Comparison of ENCODE assay signal across 16 cellular contexts in the genomic region with DNA sequence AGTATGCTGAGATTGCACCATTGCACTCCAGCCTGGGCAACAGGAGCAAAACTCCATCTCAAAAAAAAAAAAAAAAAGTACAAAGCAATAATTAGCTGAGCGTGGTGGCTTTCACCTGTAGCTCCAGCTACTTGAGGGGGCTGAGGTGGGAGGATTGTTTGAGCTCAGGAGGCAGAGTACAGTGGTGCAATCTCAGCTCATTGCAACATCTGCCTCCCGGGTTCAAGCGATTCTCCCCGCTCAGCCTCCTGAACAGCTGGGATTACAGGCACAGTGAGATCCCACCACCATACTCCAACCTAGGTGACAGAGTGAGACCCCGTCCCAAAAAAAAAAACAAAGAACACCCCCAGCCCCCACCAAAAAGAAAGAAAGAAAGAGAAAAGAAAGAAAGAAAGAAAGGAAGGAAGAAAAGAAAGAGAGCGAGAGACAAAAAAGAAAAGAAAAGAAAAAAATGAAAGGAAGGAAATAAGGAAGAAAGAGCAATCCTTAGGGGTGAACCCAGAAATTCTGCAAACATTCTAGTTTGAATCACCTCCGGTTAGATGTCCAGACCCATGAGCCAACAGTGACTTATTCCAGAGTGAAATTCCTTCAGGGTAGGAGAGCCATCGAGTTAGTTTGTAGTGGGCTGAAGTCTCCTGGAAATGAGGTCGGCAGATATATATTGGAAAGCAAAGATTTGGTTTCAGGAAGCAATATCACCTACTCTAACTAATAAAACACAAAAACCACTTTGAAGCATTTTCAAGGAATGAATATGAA. TPM values are rescaled to one million over a fixed set of nuclear protein-coding genes. Genes with fewer than 3 reads are reported as not detected.
DNase-seq lines count a peak whose midpoint lies in the region; ATAC-seq and TF ChIP-seq lines count a peak whose summit lies in the region.
"Had no signal": no experiment of that assay in that cellular context is flagged by ENCODE, and none has a peak within 500 bp of the region (broad histone marks: within the 10 kb centered on the region; RNA-seq: fewer than 3 reads in every experiment).

No MANE protein-coding gene starts in this region.

- ATAC-seq in GM19463 (IDR thresholded peaks at IDR 0.05; ENCODE audit: unreplicated experiment): no peak
- ATAC-seq: activated T-helper 17 cell treated with anti-CD3 and anti-CD28 coated beads, Interleukin-2, amount 50 U/mL, for 72 hours; esophagus mucosa had no signal

- H3K4me2 ChIP-seq in fibroblast of lung (ENCODE audit: extremely low read depth, insufficient read depth, low read length): peak overlapping the region; percentile 54

- DNase-seq in HCEC 1CT: peak; percentile 10
- peak; percentile 65 for DNase-seq in RPMI7951 (ENCODE audit: low read depth)
- peak in 1 of 2 donors; percentile 52 for DNase-seq in fibroblast of lung (ENCODE audit: low read depth in 2 of 2)
- DNase-seq in putamen (ENCODE audit: low spot score): peak; percentile 31
- DNase-seq in NK-92 (lab: John Stamatoyannopoulos, UW; ENCODE audit: unreplicated experiment): no peak
- no peak for DNase-seq in activated effector memory CD4-positive, alpha-beta T cell treated with Interleukin-2 at 50 U/mL for 16 hours
- DNase-seq: central memory CD4-positive, alpha-beta T cell; COR-L47; left ventricle myocardium superior; NCI-H2227 treated with DMSO at 0.1 percent for 48 hours; Peyer's patch; stimulated activated naive CD4-positive, alpha-beta T cell treated with Interleukin-2 at 50 U/mL for 16 hours; tibial artery had no signal

- H3K9me3 ChIP-seq in fibroblast of lung (ENCODE audit: control insufficient read depth, insufficient read depth, low read depth, low read length): no peaks in the 10 kb centered on the region
- H3K9me3 ChIP-seq: Peyer's patch, tibial artery had no signal

- H3K36me3 ChIP-seq in fibroblast of lung (ENCODE audit: control insufficient read depth, insufficient read depth, low read length): no peaks in the 10 kb centered on the region
- H3K36me3 ChIP-seq: Peyer's patch, tibial artery had no signal

- H3K4me1 ChIP-seq in fibroblast of lung (ENCODE audit: control insufficient read depth, extremely low read depth, insufficient read depth, low read length): peaks cover 6% of the 10 kb centered on the region

- H3K9ac ChIP-seq in fibroblast of lung (ENCODE audit: insufficient read depth, low read length): no peak overlapping the region

- no peak overlapping the region for H3K4me3 ChIP-seq in fibroblast of lung (replicated peaks in 1 of 4; ENCODE audit: control extremely low read depth in 1 of 4, insufficient read depth in 1 of 4, low read depth in 3 of 4, low read length in 4 of 4)
- H3K4me3 ChIP-seq: Peyer's patch, tibial artery had no signal

- H3K27me3 ChIP-seq in fibroblast of lung (ENCODE audit: control insufficient read depth, insufficient read depth, low read length): no peaks in the 10 kb centered on the region

- peak overlapping the region; percentile 25 for H3K27ac ChIP-seq in fibroblast of lung (ENCODE audit: insufficient read depth, low read length)
- H3K27ac ChIP-seq: Peyer's patch, tibial artery had no signal

- H4K20me1 ChIP-seq in fibroblast of lung (ENCODE audit: control insufficient read depth, extremely low read depth, insufficient read depth, low read length): no peaks in the 10 kb centered on the region

- TF ChIP-seq CTCF in fibroblast of lung (conservative IDR thresholded peaks at IDR 0.05 in 1 of 2, IDR thresholded peaks at IDR 0.05 in 1 of 2; ENCODE audit: low read depth in 1 of 2, low read length in 2 of 2): no peak

- no peak overlapping the region for H2AFZ ChIP-seq in fibroblast of lung (ENCODE audit: low read length)

- H3K79me2 ChIP-seq in fibroblast of lung (ENCODE audit: control insufficient read depth, insufficient read depth, low read length): no peaks in the 10 kb centered on the region

RNA-seq across cellular contexts. Expression of a gene that starts 3.2 kb away (rescaled TPM):
- 10.0 and 10.8 TPM in 2 replicates for total RNA-seq in RPMI7951 (2014; rRNA removed; shearing (Covaris generic))
- total RNA-seq in fibroblast of lung: 4.1 and 4.9 TPM in 2 replicates
- polyA plus RNA-seq in fibroblast of lung: 1.1 and 2.0 TPM in 2 replicates
- 1.0 and 1.7 TPM in 2 replicates for polyA plus RNA-seq in fibroblast of lung (2012)
- 1.3 and 3.6 TPM in 2 replicates for polyA minus RNA-seq in fibroblast of lung (ENCODE audit: low replicate concordance)
- total RNA-seq: activated T-helper 17 cell treated with anti-CD3 and anti-CD28 coated beads, Interleukin-2, amount 50 U/mL, for 72 hours had no signal

RNA-seq across cellular contexts. Expression of a gene that starts 36.8 kb away (rescaled TPM):
- 5.5 and 6.2 TPM in 2 replicates for total RNA-seq in RPMI7951 (2014; rRNA removed; shearing (Covaris generic))
- 0.83 and 1.0 TPM in 2 replicates for total RNA-seq in fibroblast of lung
- 0.23 and 0.30 TPM in 2 replicates for polyA plus RNA-seq in fibroblast of lung
- polyA plus RNA-seq in fibroblast of lung (2012): 0.12 and 0.17 TPM in 2 replicates
- 0.07 TPM in 1 of 2 replicates, not detected in the other for polyA minus RNA-seq in fibroblast of lung (ENCODE audit: low replicate concordance)

Comparison
In these comparisons a context has a peak if more than half of its experiments do, and no peak if none do; other contexts are left out.
1. DNase-seq: peak in HCEC 1CT (single experiment), RPMI7951 (single experiment) and putamen (single experiment); none in NK-92 (single experiment) and activated effector memory CD4-positive, alpha-beta T cell treated with Interleukin-2 at 50 U/mL for 16 hours (single experiment).